18 cellular contexts compared by ENCODE assay signal in the genomic region with DNA sequence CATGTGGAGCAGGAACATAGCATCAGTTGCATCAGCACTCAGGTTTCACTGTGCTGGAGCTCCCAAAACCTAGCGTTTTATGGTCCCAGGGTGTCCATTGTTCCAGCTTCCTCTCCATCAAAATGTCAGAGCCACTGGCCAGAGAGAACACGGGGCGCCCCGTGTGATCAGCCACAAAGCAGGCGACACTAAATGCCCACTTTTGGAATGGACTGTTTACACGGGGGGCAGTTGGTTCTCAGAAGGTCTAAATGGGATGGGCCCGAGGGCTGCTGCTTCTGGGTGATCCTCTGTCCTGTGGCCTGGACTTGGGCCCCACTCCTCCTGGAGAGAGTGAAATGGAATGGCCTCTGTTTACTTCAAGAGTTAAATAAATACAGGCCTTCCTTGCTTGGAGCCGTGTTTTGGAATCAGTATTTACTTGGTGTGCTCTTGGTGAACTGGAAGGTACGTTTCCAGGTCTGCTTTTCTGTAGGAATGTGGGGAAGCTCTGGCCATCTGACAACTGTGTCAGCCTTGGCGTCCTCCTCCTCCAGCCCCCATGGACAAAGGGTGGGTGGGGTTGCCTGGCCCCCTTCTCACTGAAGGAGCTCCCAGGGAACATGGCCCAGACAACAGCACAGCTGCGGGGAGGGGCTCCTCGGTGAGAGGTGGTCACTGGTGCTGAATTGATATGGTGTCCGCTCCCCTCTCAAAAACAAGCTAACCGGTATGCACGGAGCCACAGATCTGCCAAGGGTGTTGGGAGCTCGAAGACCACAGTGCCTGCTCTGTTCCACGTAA. TPM values are rescaled to one million over a fixed set of nuclear protein-coding genes. Genes with fewer than 3 reads are reported as not detected.
DNase-seq lines count a peak whose midpoint lies in the region; ATAC-seq and TF ChIP-seq lines count a peak whose summit lies in the region.
"Had no signal": no experiment of that assay in that cellular context is flagged by ENCODE, and none has a peak within 500 bp of the region (broad histone marks: within the 10 kb centered on the region; RNA-seq: fewer than 3 reads in every experiment).

No MANE protein-coding gene starts in this region.

- ATAC-seq in left lung (peak; percentile 70), sciatic nerve (no peak), HG03039 (IDR thresholded peaks at IDR 0.05; ENCODE audit: unreplicated experiment) (no peak)
- no peak for ATAC-seq in activated naive CD4-positive, alpha-beta T cell treated with anti-CD3 and anti-CD28 coated beads, Interleukin-2, amount 50 U/mL, for 72 hours
- ATAC-seq: Right ventricle myocardium inferior had no signal

- peak overlapping the region; percentile 44 for H3K9ac ChIP-seq in NT2/D1 (ENCODE audit: insufficient read length, low read depth)
- H3K9ac ChIP-seq: BLaER1 treated with 17β-estradiol and CSF1 and Interleukin-3, amounts not matched to agents 10 nM and 100 nM; KMS-11 had no signal

- H3K27me3 ChIP-seq in NT2/D1 (ENCODE audit: insufficient read depth, insufficient read length) (no peaks in the 10 kb centered on the region), left lung (peaks cover 0 to under 1% of the 10 kb centered on the region in 2 donors)

- H3K4me1 ChIP-seq in NT2/D1 (ENCODE audit: insufficient read depth, insufficient read length) (peaks cover 18% of the 10 kb centered on the region), left lung (no peaks in the 10 kb centered on the region)

- no peaks in the 10 kb centered on the region for H3K36me3 Mint-ChIP-seq in activated naive CD4-positive, alpha-beta T cell treated with anti-CD3 and anti-CD28 coated beads, Interleukin-2, amount 50 U/mL, for 72 hours

- no peak for DNase-seq in NT2/D1 (ENCODE audit: low read depth, low spot score)
- no peak for DNase-seq in left lung
- peak; percentile 36 for DNase-seq in sciatic nerve (ENCODE audit: low spot score)
- DNase-seq in activated naive CD4-positive, alpha-beta T cell treated with anti-CD3 and anti-CD28 coated beads, Interleukin-2, amount 50 U/mL, for 72 hours (ENCODE audit: low spot score in 2 of 2): no peak
- DNase-seq in NCI-H345 treated with DMSO at 0.1 percent for 48 hours (lab: John Stamatoyannopoulos, UW; ENCODE audit: unreplicated experiment): no peak
- no peak for DNase-seq in NCI-H1105 (lab: John Stamatoyannopoulos, UW)
- DNase-seq: DMS153, EL, HCEC 1CT, MG63, NCI-H1105 treated with DMSO at 0.1 percent for 48 hours, NCI-H187 treated with DMSO at 0.1 percent for 48 hours, NCI-H774 had no signal

- intact Hi-C loops in left lung (cut with DNase I): no loop called here
- intact Hi-C loops in sciatic nerve (cut with DNase I): no loop called here

- H3K9me3 ChIP-seq in NT2/D1 (ENCODE audit: insufficient read depth, low read length) (no peaks in the 10 kb centered on the region), left lung (no peaks in the 10 kb centered on the region)
- H3K9me3 ChIP-seq: BLaER1 treated with 17β-estradiol and CSF1 and Interleukin-3, amounts not matched to agents 10 nM and 100 nM; MG63 had no signal

- no peaks in the 10 kb centered on the region for H3K9me3 Mint-ChIP-seq in activated naive CD4-positive, alpha-beta T cell treated with anti-CD3 and anti-CD28 coated beads, Interleukin-2, amount 50 U/mL, for 72 hours

- H3K27ac ChIP-seq in C4-2B (peak overlapping the region; percentile 19), left lung (no peak overlapping the region)
- H3K27ac ChIP-seq: BLaER1 treated with 17β-estradiol and CSF1 and Interleukin-3, amounts not matched to agents 10 nM and 100 nM; KMS-11 had no signal

- H3K27ac Mint-ChIP-seq in activated naive CD4-positive, alpha-beta T cell treated with anti-CD3 and anti-CD28 coated beads, Interleukin-2, amount 50 U/mL, for 72 hours: no peak overlapping the region

- H3K36me3 ChIP-seq in NT2/D1 (ENCODE audit: insufficient read depth, insufficient read length, low read length) (no peaks in the 10 kb centered on the region), left lung (no peaks in the 10 kb centered on the region)
- H3K36me3 ChIP-seq: BLaER1 treated with 17β-estradiol and CSF1 and Interleukin-3, amounts not matched to agents 10 nM and 100 nM; MG63 had no signal

- TF ChIP-seq CTCF in C4-2B (conservative IDR thresholded peaks at IDR 0.05) (no peak), left lung (IDR thresholded peaks at IDR 0.05) (no peak)

- H3K4me3 ChIP-seq in NT2/D1 (ENCODE audit: insufficient read length, low read depth) (no peak overlapping the region), left lung (no peak overlapping the region)
- H3K4me3 ChIP-seq: BLaER1 treated with 17β-estradiol and CSF1 and Interleukin-3, amounts not matched to agents 10 nM and 100 nM; MG63 had no signal

RNA-seq across cellular contexts. Expression of a gene that starts 16.1 kb away (rescaled TPM):
- total RNA-seq in left lung: 10 to 100 TPM; 36.0 to 38.9 TPM
- total RNA-seq in sciatic nerve: 64.1 TPM
- total RNA-seq in activated naive CD4-positive, alpha-beta T cell treated with anti-CD3 and anti-CD28 coated beads, Interleukin-2, amount 50 U/mL, for 72 hours: 10 to 100 TPM in 1 of 2 donors, 1 to 10 TPM in 1; 4.8 to 14.2 TPM
